Comparison of ENCODE assay signal across 9 cellular contexts in genomic region chr2:68737717-68738116, GRCh38. TPM values are rescaled to one million over a fixed set of nuclear protein-coding genes. Genes with fewer than 3 reads are reported as not detected.
A peak's percentile ranks its signal among the peaks of the same experiment; 100 is the strongest.
DNase-seq lines count a peak whose midpoint lies in the region; ATAC-seq and TF ChIP-seq lines count a peak whose summit lies in the region.
"Had no signal": no experiment of that assay in that cellular context is flagged by ENCODE, and none has a peak within 500 bp of the region (broad histone marks: within the 10 kb centered on the region; RNA-seq: fewer than 3 reads in every experiment).

No MANE protein-coding gene starts in this region.

- peak in 1 of 10 experiments; percentile 22 for DNase-seq in CD4-positive, alpha-beta T cell
- DNase-seq in RPMI7951 (ENCODE audit: low read depth) (peak; percentile 23), lower lobe of right lung (no peak), HUDEP-2 (lab: John Stamatoyannopoulos, UW; ENCODE audit: unreplicated experiment in 76 of 76) (no peak), NCI-H2081 (lab: John Stamatoyannopoulos, UW) (no peak), LoVo (ENCODE audit: low spot score) (no peak)
- DNase-seq: NCI-H1417 treated with DMSO at 0.1 percent for 48 hours had no signal

- no peak overlapping the region for H3K27ac Mint-ChIP-seq in CD4-positive, alpha-beta T cell

- H3K36me3 Mint-ChIP-seq in CD4-positive, alpha-beta T cell (ENCODE audit: low read depth): peaks cover 45% of the 10 kb centered on the region

- CTCF ChIA-PET in CD4-positive, alpha-beta T cell (lab: Charles Lee): interaction anchor here (1.1 to 6.5 kb wide), 3 partner anchors 14 to 175 kb away, joined by 3 to 63 read pairs (median 10); no protein-coding TSS in a partner anchor

- H3K9me3 Mint-ChIP-seq in CD4-positive, alpha-beta T cell: no peaks in the 10 kb centered on the region

- peaks cover 55% of the 10 kb centered on the region for H3K4me1 Mint-ChIP-seq in CD4-positive, alpha-beta T cell (ENCODE audit: low read depth)

- intact Hi-C loops in CD4-positive, alpha-beta T cell (cut with DNase I, micrococcal nuclease): loop anchor here (1.0 to 5.0 kb wide), 4 partner anchors 10 to 270 kb away; partner anchors contain the start of genes APLF (in 1 of the 2) and FBXO48 (in 1 of the 2)
- intact Hi-C loops in lower lobe of right lung (cut with DNase I): no loop called here

- peak overlapping the region; percentile 46 for H3K4me3 ChIP-seq in lower lobe of right lung

- no peaks in the 10 kb centered on the region for H3K27me3 ChIP-seq in CD4-positive, alpha-beta T cell (ENCODE audit: control insufficient read depth, insufficient read depth, low read length)
- no peaks in the 10 kb centered on the region for H3K27me3 ChIP-seq in lower lobe of right lung (ENCODE audit: low read depth)

- H3K9me3 ChIP-seq in CD4-positive, alpha-beta T cell (ENCODE audit: control insufficient read depth, low read length): no peaks in the 10 kb centered on the region
- H3K9me3 ChIP-seq in lower lobe of right lung: no peaks in the 10 kb centered on the region

- H3K36me3 ChIP-seq in lower lobe of right lung: no peaks in the 10 kb centered on the region

- ATAC-seq in CD4-positive, alpha-beta T cell (ENCODE audit: poor library complexity): peak; percentile 50
- ATAC-seq in GM19395 (IDR thresholded peaks at IDR 0.05; ENCODE audit: unreplicated experiment) (peak; percentile 32), lower lobe of right lung (peak; percentile 32 to 52), HG03039 (IDR thresholded peaks at IDR 0.05; ENCODE audit: unreplicated experiment) (no peak)

- no peak for TF ChIP-seq CTCF in CD4-positive, alpha-beta T cell (IDR thresholded peaks at IDR 0.05)
- TF ChIP-seq CTCF in lower lobe of right lung (IDR thresholded peaks at IDR 0.05): no peak

- H3K4me1 ChIP-seq in lower lobe of right lung: peaks cover 60% of the 10 kb centered on the region

- H3K27me3 Mint-ChIP-seq in CD4-positive, alpha-beta T cell: no peaks in the 10 kb centered on the region

- H3K27ac ChIP-seq in CD4-positive, alpha-beta T cell (ENCODE audit: low read depth, low read length): peak overlapping the region; percentile 77
- H3K27ac ChIP-seq in lower lobe of right lung: peak overlapping the region; percentile 65

- H3K4me3 Mint-ChIP-seq in CD4-positive, alpha-beta T cell: no peak overlapping the region

- POLR2A ChIA-PET in CD4-positive, alpha-beta T cell (lab: Charles Lee): interaction anchor here (0.5 to 8.0 kb wide), 14 partner anchors 8 to 271 kb away, joined by 3 to 79 read pairs (median 6); partner anchors contain the start of genes APLF and FBXO48

RNA-seq across cellular contexts. Expression of gene ARHGAP25, which starts 3.1 kb away (rescaled TPM):
- total RNA-seq in CD4-positive, alpha-beta T cell: 10 to 100 TPM; 39.3 to 41.8 TPM
- total RNA-seq in RPMI7951 (2014; rRNA removed; shearing (Covaris generic)): 0.12 TPM in 1 of 2 replicates, not detected in the other
- total RNA-seq in lower lobe of right lung: 48.5 TPM

Comparison
In these comparisons a context has a peak if more than half of its experiments do, and no peak if none do; other contexts are left out.
1. RNA of gene ARHGAP25, which starts 3.1 kb away (total RNA-seq): 48.5 TPM in lower lobe of right lung (single experiment) and 39.3 to 41.8 TPM in CD4-positive, alpha-beta T cell; 0.12 TPM in RPMI7951; every median in the first group is over 10 times any median in the second.